Comparison of ENCODE assay signal across 14 cellular contexts in genomic region chr4:77827343-77827742, GRCh38. TPM values are rescaled to one million over a fixed set of nuclear protein-coding genes. Genes with fewer than 3 reads are reported as not detected.
DNase-seq lines count a peak whose midpoint lies in the region; ATAC-seq and TF ChIP-seq lines count a peak whose summit lies in the region.
"Had no signal": no experiment of that assay in that cellular context is flagged by ENCODE, and none has a peak within 500 bp of the region (broad histone marks: within the 10 kb centered on the region; RNA-seq: fewer than 3 reads in every experiment).

No MANE protein-coding gene starts in this region.

- H3K9me2 ChIP-seq in MM.1S (replicated peaks; ENCODE audit: insufficient read depth, low read length), result no peaks in the 10 kb centered on the region

- peak overlapping the region; percentile 20 for H2AFZ ChIP-seq in MM.1S (ENCODE audit: low read length)

- peak overlapping the region; percentile 42 for H3K4me2 ChIP-seq in MM.1S (ENCODE audit: low read depth, low read length)

- H3K4me1 ChIP-seq in MM.1S (ENCODE audit: low read length) (peaks cover 27% of the 10 kb centered on the region), aorta (ENCODE audit: control insufficient read depth in 1 of 2, insufficient read depth in 2 of 2, low read length in 2 of 2) (no peaks in the 10 kb centered on the region)
- H3K4me1 ChIP-seq: right lobe of liver had no signal

- no peaks in the 10 kb centered on the region for H4K20me1 ChIP-seq in MM.1S (ENCODE audit: insufficient read depth, low read length)

- intact Hi-C loops in aorta (cut with DNase I), result no loop called here

- peak overlapping the region; percentile 8; the same call in 1 of the 2 replicates for H3K9ac ChIP-seq in MM.1S (ENCODE audit: low read length)

- peak overlapping the region in 9 of 10 donors; percentile 20 to 58 (median 48) for H3K4me3 Mint-ChIP-seq in naive thymus-derived CD8-positive, alpha-beta T cell
- H3K4me3 Mint-ChIP-seq in mesothelial cell of epicardium, result no peak overlapping the region

- no peaks in the 10 kb centered on the region for H3K79me2 ChIP-seq in MM.1S (ENCODE audit: low read length)

- no peaks in the 10 kb centered on the region for H3K36me3 ChIP-seq in MM.1S (replicated peaks; ENCODE audit: insufficient read depth, low read length)
- no peaks in the 10 kb centered on the region for H3K36me3 ChIP-seq in aorta (ENCODE audit: control insufficient read depth in 1 of 2, insufficient read depth in 2 of 2, low read length in 1 of 2)
- H3K36me3 ChIP-seq: lower lobe of right lung, right lobe of liver had no signal

- H3K9me3 Mint-ChIP-seq in naive thymus-derived CD8-positive, alpha-beta T cell, result no peaks in the 10 kb centered on the region
- no peaks in the 10 kb centered on the region for H3K9me3 Mint-ChIP-seq in mesothelial cell of epicardium

- H3K27me3 ChIP-seq in MM.1S (replicated peaks; ENCODE audit: insufficient read depth, low read length) (no peaks in the 10 kb centered on the region), aorta (ENCODE audit: control insufficient read depth in 1 of 2, insufficient read depth in 2 of 2, low read length in 1 of 2) (no peaks in the 10 kb centered on the region)

- H3K36me3 Mint-ChIP-seq in naive thymus-derived CD8-positive, alpha-beta T cell, result peaks cover 0 to 2% (median 0%) of the 10 kb centered on the region in 3 donors
- no peaks in the 10 kb centered on the region for H3K36me3 Mint-ChIP-seq in mesothelial cell of epicardium

- POLR2A ChIA-PET in naive thymus-derived CD8-positive, alpha-beta T cell (lab: Charles Lee), result interaction anchor here (1.2 to 14.8 kb wide), 2 partner anchors 9 to 31 kb away, joined by 4 to 876 read pairs; partner anchors contain the start of gene MRPL1

- H3K27ac Mint-ChIP-seq in naive thymus-derived CD8-positive, alpha-beta T cell, result peak overlapping the region; percentile 23 to 94 (median 84)
- no peak overlapping the region for H3K27ac Mint-ChIP-seq in mesothelial cell of epicardium

- H3K27me3 Mint-ChIP-seq in naive thymus-derived CD8-positive, alpha-beta T cell, result no peaks in the 10 kb centered on the region
- H3K27me3 Mint-ChIP-seq in mesothelial cell of epicardium (ENCODE audit: low read depth), result peaks cover 15% of the 10 kb centered on the region

- DNase-seq in DMS 273 (lab: John Stamatoyannopoulos, UW; ENCODE audit: unreplicated experiment) (peak; percentile 17), DMS 273 treated with DMSO at 0.1 percent for 48 hours (lab: John Stamatoyannopoulos, UW) (no peak), MM.1S (peak; percentile 58), OCI-M1 (lab: John Stamatoyannopoulos, UW) (no peak), aorta (no peak), mesothelial cell of epicardium (ENCODE audit: low spot score in 2 of 2, unreplicated experiment in 2 of 2) (no peak)
- peak in 3 of 10 donors; percentile 50 to 62 (median 60) for DNase-seq in naive thymus-derived CD8-positive, alpha-beta T cell
- DNase-seq: cerebellar nuclear complex, lower lobe of right lung, NCI-H2029, right lobe of liver, SIG-M5 had no signal

- peak overlapping the region; percentile 70 for H3K27ac ChIP-seq in MM.1S (ENCODE audit: low read length)
- no peak overlapping the region for H3K27ac ChIP-seq in aorta (ENCODE audit: low read depth in 1 of 2, low read length in 2 of 2)
- H3K27ac ChIP-seq: 22Rv1, lower lobe of right lung, right lobe of liver had no signal

- H3K4me1 Mint-ChIP-seq in naive thymus-derived CD8-positive, alpha-beta T cell, result peaks cover 20 to 59% (median 49%) of the 10 kb centered on the region in 4 donors
- H3K4me1 Mint-ChIP-seq in mesothelial cell of epicardium, result peaks cover under 1% of the 10 kb centered on the region

- H3K4me3 ChIP-seq in MM.1S (ENCODE audit: low read length) (peak overlapping the region; percentile 6; the same call in 1 of the 2 replicates), aorta (ENCODE audit: low read length in 2 of 2) (no peak overlapping the region)
- H3K4me3 ChIP-seq: lower lobe of right lung, right lobe of liver had no signal

- TF ChIP-seq CTCF in MM.1S (IDR thresholded peaks at IDR 0.05; ENCODE audit: low read length) (no peak), mesothelial cell of epicardium (IDR thresholded peaks at IDR 0.05; ENCODE audit: unreplicated experiment) (no peak)

- ATAC-seq in GM21619 (IDR thresholded peaks at IDR 0.05; ENCODE audit: unreplicated experiment), result peak; percentile 79
- ATAC-seq in naive thymus-derived CD8-positive, alpha-beta T cell, result peak; percentile 80 to 91
- ATAC-seq in aorta (ENCODE audit: low FRiP score), result no peak
- ATAC-seq: lower lobe of right lung, right lobe of liver had no signal

- peaks cover 18% of the 10 kb centered on the region for H3F3A ChIP-seq in MM.1S (ENCODE audit: insufficient read depth, low read length)

- H3K9me3 ChIP-seq in MM.1S (replicated peaks; ENCODE audit: insufficient read depth, low read length) (no peaks in the 10 kb centered on the region), aorta (ENCODE audit: control insufficient read depth, low read length) (no peaks in the 10 kb centered on the region)
- H3K9me3 ChIP-seq: lower lobe of right lung, right lobe of liver had no signal

RNA-seq across cellular contexts. Expression of gene CNOT6L, which starts 8.2 kb away (rescaled TPM):
- 100 to 1,000 TPM; 227 to 231 TPM for total RNA-seq in naive thymus-derived CD8-positive, alpha-beta T cell
- polyA plus RNA-seq in naive thymus-derived CD8-positive, alpha-beta T cell, result 10 to 100 TPM; 58.3 to 61.5 (median 60.2) TPM
- total RNA-seq in aorta (10 to 100 TPM; 40.2 to 56.2 TPM), mesothelial cell of epicardium (45.6 to 51.9 TPM (median 49.4 TPM) in 3 replicates)
- polyA plus RNA-seq in aorta, result 1 to 10 TPM; 4.6 to 9.5 TPM

RNA-seq across cellular contexts. Expression of gene MRPL1, which starts 35.3 kb away (rescaled TPM):
- total RNA-seq in naive thymus-derived CD8-positive, alpha-beta T cell, result 10 to 100 TPM; 27.0 to 28.7 TPM
- 10 to 100 TPM; 35.6 to 37.9 (median 37.1) TPM for polyA plus RNA-seq in naive thymus-derived CD8-positive, alpha-beta T cell
- total RNA-seq in aorta (10 to 100 TPM; 19.6 to 24.9 TPM), mesothelial cell of epicardium (25.0 to 27.8 TPM (median 27.0 TPM) in 3 replicates)
- polyA plus RNA-seq in aorta, result 10 to 100 TPM; 28.0 to 45.2 TPM

Comparison
In these comparisons a context has a peak if more than half of its experiments do, and no peak if none do; other contexts are left out.
1. DNase-seq: peak in DMS 273 (single experiment) and MM.1S (single experiment); none in DMS 273 treated with DMSO at 0.1 percent for 48 hours (single experiment), OCI-M1 (single experiment), aorta (0 of 2) and mesothelial cell of epicardium (0 of 2).